ENCODE assay signal across 8 cellular contexts in the genomic region with DNA sequence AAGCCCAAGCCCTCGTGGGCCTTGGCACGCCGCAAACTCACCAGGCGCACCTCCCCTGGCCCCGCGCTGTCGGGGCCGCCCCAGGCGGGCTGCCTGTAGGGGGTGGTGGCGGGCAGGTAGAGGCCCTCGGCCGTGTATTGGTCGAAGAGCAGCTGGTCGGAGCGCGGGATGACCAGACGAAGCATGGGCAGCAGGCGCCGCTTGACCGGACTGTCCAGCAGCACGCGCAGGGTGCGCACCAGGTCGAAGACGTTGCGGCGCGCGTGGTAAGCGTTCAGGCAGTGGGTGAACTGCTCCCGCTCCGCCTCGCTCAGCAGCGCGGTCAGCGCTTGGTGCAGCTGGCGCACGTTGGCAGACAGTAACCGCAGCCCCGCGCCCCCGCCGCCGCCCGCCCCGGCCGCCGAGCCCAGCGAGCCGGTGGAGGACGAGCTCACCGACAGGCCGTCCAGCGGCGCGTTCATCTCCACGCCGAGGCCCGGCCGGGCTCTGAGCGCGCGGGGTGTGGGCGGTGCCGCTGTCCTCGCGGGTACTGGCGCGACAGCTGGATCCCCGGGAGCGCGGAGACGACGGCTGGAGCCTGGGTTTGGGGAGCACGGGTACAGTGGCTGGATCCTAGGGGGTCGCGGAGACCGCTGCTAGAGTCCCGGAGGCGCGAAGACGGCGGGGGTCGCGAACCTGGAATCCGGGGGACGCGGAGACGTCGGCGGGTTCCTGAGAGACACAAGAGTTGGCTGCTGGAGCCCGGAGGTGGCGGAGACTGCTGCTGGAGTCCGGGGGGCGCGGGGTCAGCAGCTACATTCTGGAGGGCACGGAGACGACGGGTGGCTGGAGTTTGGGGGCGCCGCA. TPM values are rescaled to one million over a fixed set of nuclear protein-coding genes. Genes with fewer than 3 reads are reported as not detected.
DNase-seq lines count a peak whose midpoint lies in the region; ATAC-seq and TF ChIP-seq lines count a peak whose summit lies in the region.

No MANE protein-coding gene starts in this region.

- peak; percentile 34 for DNase-seq in EL
- peak; percentile 40 for DNase-seq in NCI-H2196 treated with DMSO at 0.1 percent for 48 hours (lab: John Stamatoyannopoulos, UW; ENCODE audit: unreplicated experiment)
- DNase-seq in activated T-helper 2 cell treated with anti-CD3 and anti-CD28 coated beads, Interferon-gamma antibody, Interleukin-2, Interleukin-4, amounts not matched to agents 10 μg/mL and 5 μg/mL and 100 μg/mL, durations not matched to agents 14 hours and 24 hours and 36 hours (ENCODE audit: low spot score): peak; percentile 17
- DNase-seq in fibroblast of pulmonary artery (ENCODE audit: low read depth): peak; percentile 23
- DNase-seq in natural killer cell treated with Interleukin-12 subunit alpha and Interleukin-12 subunit beta and Interleukin-15 and Interleukin-18, amount 100 ng/mL, for 72 hours (ENCODE audit: low spot score): no peak
- peak; percentile 5 to 23 for DNase-seq in tibial nerve (ENCODE audit: low spot score in 2 of 2)

- H3K4me3 ChIP-seq in fibroblast of pulmonary artery (replicated peaks; ENCODE audit: low read depth, low read length) (peak overlapping the region; percentile 64), tibial nerve (peak overlapping the region; percentile 37 to 72 (median 56))

- no peaks in the 10 kb centered on the region for H3K36me3 Mint-ChIP-seq in activated T-helper 2 cell treated with anti-CD3 and anti-CD28 coated beads, Interferon-gamma antibody, Interleukin-2, Interleukin-4, amounts not matched to agents 10 μg/mL and 5 μg/mL and 100 μg/mL, durations not matched to agents 14 hours and 24 hours and 36 hours (ENCODE audit: low read depth)
- no peaks in the 10 kb centered on the region for H3K36me3 Mint-ChIP-seq in natural killer cell treated with Interleukin-12 subunit alpha and Interleukin-12 subunit beta and Interleukin-15 and Interleukin-18, amount 100 ng/mL, for 72 hours

- H3K27me3 Mint-ChIP-seq in activated T-helper 2 cell treated with anti-CD3 and anti-CD28 coated beads, Interferon-gamma antibody, Interleukin-2, Interleukin-4, amounts not matched to agents 10 μg/mL and 5 μg/mL and 100 μg/mL, durations not matched to agents 14 hours and 24 hours and 36 hours (ENCODE audit: low read depth): peaks cover 60% of the 10 kb centered on the region
- peaks cover 28 to 33% of the 10 kb centered on the region in 2 donors for H3K27me3 Mint-ChIP-seq in natural killer cell treated with Interleukin-12 subunit alpha and Interleukin-12 subunit beta and Interleukin-15 and Interleukin-18, amount 100 ng/mL, for 72 hours

- peak overlapping the region in 2 of 4 donors; percentile 56 to 63 for H3K27ac ChIP-seq in tibial nerve

- H3K36me3 ChIP-seq in tibial nerve: no peaks in the 10 kb centered on the region

- WGBS in tibial nerve, 2 donors: 7 to 10% methylated on average over 48 to 50 of the region's 101 CpGs

- H3K4me1 Mint-ChIP-seq in activated T-helper 2 cell treated with anti-CD3 and anti-CD28 coated beads, Interferon-gamma antibody, Interleukin-2, Interleukin-4, amounts not matched to agents 10 μg/mL and 5 μg/mL and 100 μg/mL, durations not matched to agents 14 hours and 24 hours and 36 hours (ENCODE audit: low read depth): peaks cover 14% of the 10 kb centered on the region
- peaks cover 6 to 11% of the 10 kb centered on the region in 2 donors for H3K4me1 Mint-ChIP-seq in natural killer cell treated with Interleukin-12 subunit alpha and Interleukin-12 subunit beta and Interleukin-15 and Interleukin-18, amount 100 ng/mL, for 72 hours (ENCODE audit: low read depth in 2 of 2)

- H3K4me1 ChIP-seq in tibial nerve: peaks cover 0 to 31% (median 7%) of the 10 kb centered on the region in 4 donors

- ATAC-seq in natural killer cell treated with Interleukin-12 subunit alpha and Interleukin-12 subunit beta and Interleukin-15 and Interleukin-18, amount 100 ng/mL, for 72 hours: peak; percentile 51 to 59
- no peak for ATAC-seq in HG03039 (IDR thresholded peaks at IDR 0.05; ENCODE audit: unreplicated experiment)
- ATAC-seq in HG03108 (IDR thresholded peaks at IDR 0.05; ENCODE audit: unreplicated experiment): no peak

- no peak for TF ChIP-seq POLR2A in tibial nerve (IDR thresholded peaks at IDR 0.05)

- intact Hi-C loops in activated T-helper 2 cell treated with anti-CD3 and anti-CD28 coated beads, Interferon-gamma antibody, Interleukin-2, Interleukin-4, amounts not matched to agents 10 μg/mL and 5 μg/mL and 100 μg/mL, durations not matched to agents 14 hours and 24 hours and 36 hours (cut with micrococcal nuclease): loop anchor here (1.0 to 10.0 kb wide), 5 partner anchors 70 to 167 kb away; partner anchors contain the start of genes ATP6V1G1 and TMEM268

- H3K9me3 Mint-ChIP-seq in activated T-helper 2 cell treated with anti-CD3 and anti-CD28 coated beads, Interferon-gamma antibody, Interleukin-2, Interleukin-4, amounts not matched to agents 10 μg/mL and 5 μg/mL and 100 μg/mL, durations not matched to agents 14 hours and 24 hours and 36 hours: no peaks in the 10 kb centered on the region
- H3K9me3 Mint-ChIP-seq in natural killer cell treated with Interleukin-12 subunit alpha and Interleukin-12 subunit beta and Interleukin-15 and Interleukin-18, amount 100 ng/mL, for 72 hours: no peaks in the 10 kb centered on the region

- H3K9me3 ChIP-seq in tibial nerve: peaks cover 0 to 5% (median 0%) of the 10 kb centered on the region in 4 donors

- peaks cover 0 to 53% of the 10 kb centered on the region in 2 donors for H3K27me3 ChIP-seq in tibial nerve

- peak overlapping the region; percentile 38 for H3K27ac Mint-ChIP-seq in activated T-helper 2 cell treated with anti-CD3 and anti-CD28 coated beads, Interferon-gamma antibody, Interleukin-2, Interleukin-4, amounts not matched to agents 10 μg/mL and 5 μg/mL and 100 μg/mL, durations not matched to agents 14 hours and 24 hours and 36 hours
- no peak overlapping the region for H3K27ac Mint-ChIP-seq in natural killer cell treated with Interleukin-12 subunit alpha and Interleukin-12 subunit beta and Interleukin-15 and Interleukin-18, amount 100 ng/mL, for 72 hours

- peak; percentile 10 for TF ChIP-seq CTCF in fibroblast of pulmonary artery (IDR thresholded peaks at IDR 0.05; ENCODE audit: low read length, missing control alignments)
- TF ChIP-seq CTCF in tibial nerve (IDR thresholded peaks at IDR 0.05): peak in 1 of 5 experiments; percentile 31

- TF ChIP-seq EP300 in tibial nerve (IDR thresholded peaks at IDR 0.05): no peak

- H3K4me3 Mint-ChIP-seq in activated T-helper 2 cell treated with anti-CD3 and anti-CD28 coated beads, Interferon-gamma antibody, Interleukin-2, Interleukin-4, amounts not matched to agents 10 μg/mL and 5 μg/mL and 100 μg/mL, durations not matched to agents 14 hours and 24 hours and 36 hours (ENCODE audit: low read depth): peak overlapping the region; percentile 73
- H3K4me3 Mint-ChIP-seq in natural killer cell treated with Interleukin-12 subunit alpha and Interleukin-12 subunit beta and Interleukin-15 and Interleukin-18, amount 100 ng/mL, for 72 hours: peak overlapping the region; percentile 81

RNA-seq across cellular contexts. Expression of gene WHRN, which starts 0.7 kb away (rescaled TPM):
- 2.8 and 2.9 TPM in 2 replicates for total RNA-seq in activated T-helper 2 cell treated with anti-CD3 and anti-CD28 coated beads, Interferon-gamma antibody, Interleukin-2, Interleukin-4, amounts not matched to agents 10 μg/mL and 5 μg/mL and 100 μg/mL, durations not matched to agents 14 hours and 24 hours and 36 hours
- total RNA-seq in natural killer cell treated with Interleukin-12 subunit alpha and Interleukin-12 subunit beta and Interleukin-15 and Interleukin-18, amount 100 ng/mL, for 72 hours: 1 to 10 TPM; 1.1 to 2.4 TPM
- 10 to 100 TPM in 1 of 4 donors, 1 to 10 TPM in 3; 3.7 to 13.2 (median 6.0) TPM for total RNA-seq in tibial nerve

Comparison
In these comparisons a context has a peak if more than half of its experiments do, and no peak if none do; other contexts are left out.
1. ATAC-seq: peak in natural killer cell treated with Interleukin-12 subunit alpha and Interleukin-12 subunit beta and Interleukin-15 and Interleukin-18, amount 100 ng/mL, for 72 hours (2 of 2); none in HG03039 (single experiment) and HG03108 (single experiment).